Comparison of ENCODE assay signal across 21 cellular contexts in genomic region chr2:216429403-216429802, GRCh38. TPM values are rescaled to one million over a fixed set of nuclear protein-coding genes. Genes with fewer than 3 reads are reported as not detected.
"Had no signal": no experiment of that assay in that cellular context is flagged by ENCODE, and none has a peak within 500 bp of the region (broad histone marks: within the 10 kb centered on the region; RNA-seq: fewer than 3 reads in every experiment).

No MANE protein-coding gene starts in this region.

- H3K4me3 Mint-ChIP-seq: nephron; stimulated activated memory B cell treated with anti-CD40 and anti-IgM and Interleukin-4, amounts not matched to agents 10 μg/mL and 1 μg/mL and 100 μg/mL, for 72 hours had no signal

- H3K9me3 Mint-ChIP-seq: nephron had no signal

- DNase-seq: activated CD4-positive, alpha-beta T cell treated with anti-CD3 and anti-CD28 coated beads for 1 hour; activated CD8-positive, alpha-beta memory T cell treated with anti-CD3 and anti-CD28 coated beads for 24 hours; activated CD8-positive, alpha-beta memory T cell treated with anti-CD3 and anti-CD28 coated beads, Interleukin-2, amount 50 U/mL, for 48 hours; activated effector memory CD4-positive, alpha-beta T cell treated with Interleukin-2 at 50 U/mL for 16 hours; activated naive CD4-positive, alpha-beta T cell treated with anti-CD3 and anti-CD28 coated beads, Interleukin-2, amount 50 U/mL, for 16 hours; activated T-cell treated with anti-CD3 and anti-CD28 coated beads, Interleukin-2, amount 50 U/mL, for 48 hours; cortex of kidney; hypothalamus; midbrain; nucleus accumbens; sigmoid colon; stimulated activated CD4-positive, alpha-beta T cell treated with anti-CD3 and anti-CD28 coated beads, Interleukin-4, amount 100 ng/mL, for 24 hours; T1000; upper lobe of right lung; WERI-Rb-1 had no signal

- H3K4me3 ChIP-seq: ascending aorta, sigmoid colon, thoracic aorta, upper lobe of right lung had no signal

- H3K27me3 ChIP-seq: ascending aorta, sigmoid colon, upper lobe of right lung had no signal

- H3K4me1 ChIP-seq: ascending aorta, sigmoid colon, upper lobe of right lung had no signal

- H3K4me1 Mint-ChIP-seq: nephron; stimulated activated memory B cell treated with anti-CD40 and anti-IgM and Interleukin-4, amounts not matched to agents 10 μg/mL and 1 μg/mL and 100 μg/mL, for 72 hours had no signal

- ATAC-seq: left lobe of liver; stimulated activated memory B cell treated with anti-CD40 and anti-IgM and Interleukin-4, amounts not matched to agents 10 μg/mL and 1 μg/mL and 100 μg/mL, for 72 hours; upper lobe of right lung had no signal

- H3K27ac Mint-ChIP-seq: nephron had no signal

- H3K27ac ChIP-seq: ascending aorta, sigmoid colon, thoracic aorta, upper lobe of right lung, WERI-Rb-1 had no signal

RNA-seq across cellular contexts. Expression of gene MARCHF4, which starts 57.1 kb away (rescaled TPM):
- polyA plus RNA-seq: esophagus had no signal
